9 cellular contexts compared by ENCODE assay signal in genomic region chr9:70438341-70438924, GRCh38. TPM values are rescaled to one million over a fixed set of nuclear protein-coding genes. Genes with fewer than 3 reads are reported as not detected.
DNase-seq lines count a peak whose midpoint lies in the region; ATAC-seq, FAIRE-seq and TF ChIP-seq lines count a peak whose summit lies in the region.
"Had no signal": no experiment of that assay in that cellular context is flagged by ENCODE, and none has a peak within 500 bp of the region (broad histone marks: within the 10 kb centered on the region; RNA-seq: fewer than 3 reads in every experiment).

No MANE protein-coding gene starts in this region.

- no peak for TF ChIP-seq POLR2A in A549 (IDR thresholded peaks at IDR 0.05; ENCODE audit: low read length)

- H2AFZ ChIP-seq in mammary epithelial cell (ENCODE audit: low read depth, low read length) = peak overlapping the region; percentile 89

- no TSS peak for BruUV-seq in mammary epithelial cell (replicated peaks; lab: Mats Ljungman, UMichigan)

- H3K9me3 ChIP-seq in A549 = no peaks in the 10 kb centered on the region
- H3K9me3 ChIP-seq in mammary epithelial cell (replicated peaks; ENCODE audit: insufficient read depth, low read length) = no peaks in the 10 kb centered on the region
- H3K9me3 ChIP-seq in left lung = no peaks in the 10 kb centered on the region
- H3K9me3 ChIP-seq: ovary had no signal

- dilution Hi-C loops in mammary epithelial cell (cut with HindIII; ENCODE audit: low sequenced_read_pairs) = loop anchor here (5.0 kb wide), 1 partner anchor 84 kb away; no protein-coding TSS in a partner anchor

- in situ Hi-C loops in mammary epithelial cell (cut with MboI; ENCODE audit: low sequenced_read_pairs in 2 of 2) = no loop called here

- no peaks in the 10 kb centered on the region for H3K36me3 ChIP-seq in mammary epithelial cell (ENCODE audit: insufficient read depth, low read length)
- H3K36me3 ChIP-seq in left lung = no peaks in the 10 kb centered on the region
- H3K36me3 ChIP-seq: ovary had no signal

- peak overlapping the region; percentile 57 for H3K4me2 ChIP-seq in A549
- peak overlapping the region; percentile 48 for H3K4me2 ChIP-seq in mammary epithelial cell (ENCODE audit: insufficient read depth, low read depth, low read length)

- no peaks in the 10 kb centered on the region for H3K79me2 ChIP-seq in mammary epithelial cell (ENCODE audit: insufficient read depth, low read length)

- intact Hi-C loops in mammary epithelial cell (cut with micrococcal nuclease) (no loop called here), left lung (cut with DNase I) (no loop called here)

- H3K4me3 ChIP-seq in A549 (no peak overlapping the region), mammary epithelial cell (replicated peaks in 1 of 3; ENCODE audit: insufficient read depth in 1 of 3, low read depth in 2 of 3, low read length in 3 of 3) (no peak overlapping the region), left lung (no peak overlapping the region)
- H3K4me3 ChIP-seq: ovary had no signal

- no peak for FAIRE-seq in A549 (lab: Jason Lieb, UNC)

- peak overlapping the region; percentile 51 to 72 for H3K27ac ChIP-seq in A549
- peak overlapping the region; percentile 27 for H3K27ac ChIP-seq in mammary epithelial cell (ENCODE audit: insufficient read depth, low read depth, low read length)
- peak overlapping the region; percentile 15 to 68 for H3K27ac ChIP-seq in left lung
- H3K27ac ChIP-seq: ovary had no signal

- ATAC-seq in A549 (peak; percentile 77 to 87), left lung (peak; percentile 83), HG02852 (IDR thresholded peaks at IDR 0.05; ENCODE audit: unreplicated experiment) (no peak)

- H3K4me1 ChIP-seq in A549 = peaks cover 44% of the 10 kb centered on the region
- peaks cover 13% of the 10 kb centered on the region for H3K4me1 ChIP-seq in mammary epithelial cell (ENCODE audit: insufficient read depth, low read length)
- peaks cover 5 to 51% of the 10 kb centered on the region in 2 donors for H3K4me1 ChIP-seq in left lung

- no peaks in the 10 kb centered on the region for H3K27me3 ChIP-seq in mammary epithelial cell (ENCODE audit: insufficient read depth, low read length)
- H3K27me3 ChIP-seq in left lung = no peaks in the 10 kb centered on the region
- H3K27me3 ChIP-seq: ovary had no signal

- TF ChIP-seq RAD21 in A549 (conservative IDR thresholded peaks at IDR 0.05 in 1 of 2, IDR thresholded peaks at IDR 0.05 in 1 of 2) = no peak

- 23% methylated on average over 2 of the region's 3 CpGs for WGBS in A549 (ENCODE audit: missing lambda C conversion rate)
- 40% methylated on average over 2 of the region's 3 CpGs for WGBS in mammary epithelial cell (ENCODE audit: low coverage, missing lambda C conversion rate)

- TF ChIP-seq CTCF in A549 (IDR thresholded peaks at IDR 0.05) (no peak), mammary epithelial cell (conservative IDR thresholded peaks at IDR 0.05 in 1 of 2, IDR thresholded peaks at IDR 0.05 in 1 of 2; ENCODE audit: extremely low read depth in 1 of 2, insufficient read depth in 1 of 2, low read depth in 1 of 2, low read length in 2 of 2) (no peak), left lung (IDR thresholded peaks at IDR 0.05) (no peak)

- H3K9ac ChIP-seq in mammary epithelial cell (ENCODE audit: insufficient read depth, low read length) = no peak overlapping the region

- POLR2A ChIA-PET in A549 (lab: Yijun Ruan, JAX) = interaction anchor here (3.3 kb wide), 1 partner anchor 19 kb away, joined by 15 read pairs; no protein-coding TSS in a partner anchor

- no peak for TF ChIP-seq EP300 in A549 (IDR thresholded peaks at IDR 0.05)

- H4K20me1 ChIP-seq in mammary epithelial cell (ENCODE audit: insufficient read depth, low read length) = no peaks in the 10 kb centered on the region

- peak; percentile 32 to 77 for DNase-seq in A549 (ENCODE audit: low read depth in 1 of 2, low spot score in 1 of 2)
- DNase-seq in LHCN-M2 (ENCODE audit: low read depth) = peak; percentile 87
- DNase-seq in mammary epithelial cell = peak; percentile 63
- DNase-seq in left lung = peak in 1 of 2 donors; percentile 67
- DNase-seq in HuH-7 (ENCODE audit: low spot score) = no peak
- no peak for DNase-seq in COLO668 (lab: John Stamatoyannopoulos, UW; ENCODE audit: unreplicated experiment)
- no peak for DNase-seq in amniotic stem cell (lab: John Stamatoyannopoulos, UW)

- CTCF ChIA-PET in A549 (lab: Yijun Ruan, JAX) (interaction anchor here (0.9 to 1.5 kb wide), 3 partner anchors 20 to 48 kb away, joined by 3 to 6 read pairs (median 3); no protein-coding TSS in a partner anchor), mammary epithelial cell (lab: Charles Lee; ENCODE audit: low non-redundant PET) (no interaction called here)

TF ChIP-seq in A549, 52 proteins besides CTCF, POLR2A, EP300 and RAD21:
- TF ChIP-seq, protein P1, sequence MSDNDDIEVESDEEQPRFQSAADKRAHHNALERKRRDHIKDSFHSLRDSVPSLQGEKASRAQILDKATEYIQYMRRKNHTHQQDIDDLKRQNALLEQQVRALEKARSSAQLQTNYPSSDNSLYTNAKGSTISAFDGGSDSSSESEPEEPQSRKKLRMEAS (IDR thresholded peaks at IDR 0.05) = no peak
- TF ChIP-seq FOXS1 (CRISPR knock-in tag; IDR thresholded peaks at IDR 0.05) (no peak), POLR2AphosphoS2 (conservative IDR thresholded peaks at IDR 0.05; ENCODE audit: low read length) (no peak), FOSL2 (IDR thresholded peaks at IDR 0.05) (no peak), FOSL2 (CRISPR knock-in tag; IDR thresholded peaks at IDR 0.05) (peak; percentile 51), CHD4 (IDR thresholded peaks at IDR 0.05; ENCODE audit: borderline replicate concordance) (no peak), CHD2 (IDR thresholded peaks at IDR 0.05; ENCODE audit: low read length, partially characterized antibody) (no peak)
- TF ChIP-seq, protein P2, sequence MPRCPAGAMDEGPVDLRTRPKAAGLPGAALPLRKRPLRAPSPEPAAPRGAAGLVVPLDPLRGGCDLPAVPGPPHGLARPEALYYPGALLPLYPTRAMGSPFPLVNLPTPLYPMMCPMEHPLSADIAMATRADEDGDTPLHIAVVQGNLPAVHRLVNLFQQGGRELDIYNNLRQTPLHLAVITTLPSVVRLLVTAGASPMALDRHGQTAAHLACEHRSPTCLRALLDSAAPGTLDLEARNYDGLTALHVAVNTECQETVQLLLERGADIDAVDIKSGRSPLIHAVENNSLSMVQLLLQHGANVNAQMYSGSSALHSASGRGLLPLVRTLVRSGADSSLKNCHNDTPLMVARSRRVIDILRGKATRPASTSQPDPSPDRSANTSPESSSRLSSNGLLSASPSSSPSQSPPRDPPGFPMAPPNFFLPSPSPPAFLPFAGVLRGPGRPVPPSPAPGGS (IDR thresholded peaks at IDR 0.05) = no peak
TF ChIP-seq in A549: peak in this region for 1.

RNA-seq across cellular contexts. Expression of gene KLF9, which starts 24.0 kb away (rescaled TPM):
- polyA plus RNA-seq in A549 (2011; rRNA removed) (3.1 and 3.9 TPM in 2 replicates), A549 (2017; fragmentation: RNase III; extraction: RNeasy Plus Mini Kit Qiagen cat#74134 plus additional on column Dnase treatment) (0.52 to 0.84 TPM (median 0.76 TPM) in 3 replicates), mammary epithelial cell (3.2 TPM)
- polyA plus RNA-seq in A549 (2012; cell fraction: cytosol; rRNA removed) = 0.41 and 0.62 TPM in 2 replicates
- 0.38 and 0.50 TPM in 2 replicates for polyA plus RNA-seq in A549 (2012; cell fraction: nucleus; rRNA removed)
- polyA minus RNA-seq in A549 (2011; rRNA and poly(A)+ RNA removed) = 2.3 and 2.7 TPM in 2 replicates
- total RNA-seq in LHCN-M2 (2014; rRNA removed) (23.5 and 36.5 TPM in 2 replicates), mammary epithelial cell (10 to 100 TPM in 1 of 2 donors, 1 to 10 TPM in 1; 5.5 to 10.8 TPM), left lung (10 to 100 TPM; 25.2 to 42.0 TPM)
- 4.8 TPM for polyA plus RNA-seq in LHCN-M2 (2012)
- polyA minus RNA-seq in mammary epithelial cell = 1.2 TPM

Comparison
In these comparisons a context has a peak if more than half of its experiments do, and no peak if none do; other contexts are left out.
1. DNase-seq: peak in A549 (2 of 2), LHCN-M2 (single experiment) and mammary epithelial cell (single experiment); none in HuH-7 (single experiment), COLO668 (single experiment) and amniotic stem cell (single experiment).
2. Peak in every context shown above with its lines, with median percentiles within 50 percentile points of each other: H3K27ac ChIP-seq.